In the genomic region with DNA sequence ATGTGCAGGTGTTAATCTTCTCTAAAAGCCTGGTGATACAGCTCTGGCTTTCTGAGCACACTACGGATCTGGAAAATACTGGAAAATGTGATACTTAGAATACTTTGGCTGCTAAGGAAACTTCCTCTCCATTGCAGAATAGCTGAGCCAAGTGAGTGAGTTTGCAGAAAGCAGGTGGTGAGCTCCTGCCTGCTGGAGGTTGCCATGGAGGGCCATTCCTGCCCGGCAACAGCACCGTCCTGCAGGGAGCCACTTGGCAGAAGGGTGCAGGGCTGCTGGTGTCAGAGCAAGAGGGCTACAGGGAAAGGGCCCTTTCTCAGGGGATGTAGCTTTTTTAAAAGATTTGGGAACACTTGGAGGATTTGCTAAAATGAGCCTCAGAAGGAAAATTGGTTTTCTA, we compare ENCODE assay signal across 13 cellular contexts. TPM values are rescaled to one million over a fixed set of nuclear protein-coding genes. Genes with fewer than 3 reads are reported as not detected.
DNase-seq lines count a peak whose midpoint lies in the region; ATAC-seq, FAIRE-seq and TF ChIP-seq lines count a peak whose summit lies in the region.
"Had no signal": no experiment of that assay in that cellular context is flagged by ENCODE, and none has a peak within 500 bp of the region (broad histone marks: within the 10 kb centered on the region; RNA-seq: fewer than 3 reads in every experiment).

No MANE protein-coding gene starts in this region.

- H3K9me3 ChIP-seq in upper lobe of right lung (no peaks in the 10 kb centered on the region), mucosa of descending colon (no peaks in the 10 kb centered on the region)
- H3K9me3 ChIP-seq: BLaER1 treated with 17β-estradiol and CSF1 and Interleukin-3, amounts not matched to agents 10 nM and 100 nM had no signal

- DNase-seq in activated naive CD4-positive, alpha-beta T cell (lab: John Stamatoyannopoulos, UW) = no peak
- DNase-seq in UCSD-AML1 (lab: John Stamatoyannopoulos, UW; ENCODE audit: unreplicated experiment) (peak; percentile 50), upper lobe of right lung (no peak), NCI-H526 treated with DMSO at 0.1 percent for 48 hours (lab: John Stamatoyannopoulos, UW) (no peak), mucosa of descending colon (no peak)
- no peak for DNase-seq in stimulated activated CD4-positive, alpha-beta T cell treated with anti-CD3 and anti-CD28 coated beads, Interleukin-4, amount 100 ng/mL, for 24 hours
- DNase-seq: activated T-cell treated with anti-CD3 and anti-CD28 coated beads for 4 hours, KBM-7, trophoblast cell had no signal

- intact Hi-C loops in upper lobe of right lung (cut with DNase I) = no loop called here
- intact Hi-C loops in mucosa of descending colon (cut with DNase I, micrococcal nuclease) = no loop called here

- no peak overlapping the region for H3K27ac ChIP-seq in upper lobe of right lung
- H3K27ac ChIP-seq: BLaER1 treated with 17β-estradiol and CSF1 and Interleukin-3, amounts not matched to agents 10 nM and 100 nM had no signal

- peaks cover 87% of the 10 kb centered on the region for H3K36me3 ChIP-seq in upper lobe of right lung
- H3K36me3 ChIP-seq in mucosa of descending colon (ENCODE audit: low read depth) = peaks cover 6% of the 10 kb centered on the region

- H3K4me1 ChIP-seq in upper lobe of right lung (peaks cover 16% of the 10 kb centered on the region), mucosa of descending colon (ENCODE audit: low read depth) (no peaks in the 10 kb centered on the region)

- no peaks in the 10 kb centered on the region for H3K9me3 Mint-ChIP-seq in activated naive CD4-positive, alpha-beta T cell treated with anti-CD3 and anti-CD28 coated beads, Interleukin-2, amount 50 U/mL, for 24 hours

- peak; percentile 55 for FAIRE-seq in islet of Langerhans (lab: Jason Lieb, UNC)
- FAIRE-seq: GM18507 had no signal

- H3K27ac Mint-ChIP-seq in activated naive CD4-positive, alpha-beta T cell treated with anti-CD3 and anti-CD28 coated beads, Interleukin-2, amount 50 U/mL, for 24 hours = peak overlapping the region; percentile 60

- H3K27me3 ChIP-seq in upper lobe of right lung = no peaks in the 10 kb centered on the region
- H3K27me3 ChIP-seq: BLaER1 treated with 17β-estradiol and CSF1 and Interleukin-3, amounts not matched to agents 10 nM and 100 nM had no signal

- H3K36me3 Mint-ChIP-seq in activated naive CD4-positive, alpha-beta T cell treated with anti-CD3 and anti-CD28 coated beads, Interleukin-2, amount 50 U/mL, for 24 hours = peaks cover 15% of the 10 kb centered on the region

- no peak overlapping the region for H3K4me3 Mint-ChIP-seq in activated naive CD4-positive, alpha-beta T cell treated with anti-CD3 and anti-CD28 coated beads, Interleukin-2, amount 50 U/mL, for 24 hours

- no peak for TF ChIP-seq CTCF in upper lobe of right lung (IDR thresholded peaks at IDR 0.05)
- TF ChIP-seq CTCF in mucosa of descending colon (IDR thresholded peaks at IDR 0.05) = no peak

- H3K4me3 ChIP-seq in upper lobe of right lung = no peak overlapping the region
- H3K4me3 ChIP-seq in mucosa of descending colon = no peak overlapping the region
- H3K4me3 ChIP-seq: BLaER1 treated with 17β-estradiol and CSF1 and Interleukin-3, amounts not matched to agents 10 nM and 100 nM had no signal

- peak; percentile 42 for ATAC-seq in upper lobe of right lung
- ATAC-seq in mucosa of descending colon = no peak

- peaks cover 6% of the 10 kb centered on the region for H3K4me1 Mint-ChIP-seq in activated naive CD4-positive, alpha-beta T cell treated with anti-CD3 and anti-CD28 coated beads, Interleukin-2, amount 50 U/mL, for 24 hours

- no peaks in the 10 kb centered on the region for H3K27me3 Mint-ChIP-seq in activated naive CD4-positive, alpha-beta T cell treated with anti-CD3 and anti-CD28 coated beads, Interleukin-2, amount 50 U/mL, for 24 hours

RNA-seq across cellular contexts. Expression of gene SECISBP2, which starts 40.7 kb away (rescaled TPM):
- total RNA-seq in upper lobe of right lung (58.0 TPM), mucosa of descending colon (10 to 100 TPM; 49.4 to 68.0 (median 50.2) TPM)

RNA-seq across cellular contexts. Expression of gene CKS2, which starts 48.0 kb away (rescaled TPM):
- 15.0 TPM for total RNA-seq in upper lobe of right lung
- total RNA-seq in mucosa of descending colon = 10 to 100 TPM; 13.1 to 49.2 (median 15.4) TPM
